Comparison of ENCODE assay signal across 8 cellular contexts in genomic region chr15:101126618-101127502, GRCh38.
DNase-seq lines count a peak whose midpoint lies in the region; ATAC-seq lines count a peak whose summit lies in the region.

No MANE protein-coding gene starts in this region.

- H3K27me3 Mint-ChIP-seq in activated CD4-positive, alpha-beta T cell treated with anti-CD3 and anti-CD28 coated beads, Interleukin-2, amount 10 ng/mL, durations not matched to agents 7 days and 5 days, result no peaks in the 10 kb centered on the region

- H3K36me3 Mint-ChIP-seq in activated CD4-positive, alpha-beta T cell treated with anti-CD3 and anti-CD28 coated beads, Interleukin-2, amount 10 ng/mL, durations not matched to agents 7 days and 5 days (ENCODE audit: low read depth), result peaks cover 39% of the 10 kb centered on the region

- DNase-seq in Daoy (ENCODE audit: low read depth), result peak; percentile 41
- peak; percentile 33 for DNase-seq in activated CD4-positive, alpha-beta T cell treated with anti-CD3 and anti-CD28 coated beads, Interleukin-2, amount 10 ng/mL, durations not matched to agents 7 days and 5 days
- no peak for DNase-seq in Right ventricle myocardium superior
- peak; percentile 7 for DNase-seq in stimulated activated CD4-positive, alpha-beta T cell treated with anti-CD3 and anti-CD28 coated beads, Interleukin-2, amount 100 ng/mL, for 4 hours (ENCODE audit: low read depth)
- DNase-seq in HuH-7.5 (ENCODE audit: low spot score), result no peak
- DNase-seq in T1000 (lab: John Stamatoyannopoulos, UW), result no peak

- POLR2A ChIA-PET in activated CD4-positive, alpha-beta T cell treated with anti-CD3 and anti-CD28 coated beads, Interleukin-2, amount 10 ng/mL, durations not matched to agents 7 days and 5 days (lab: Charles Lee), result interaction anchor here (0.5 to 0.8 kb wide), 2 partner anchors 13 to 165 kb away, joined by 3 to 5 read pairs; no protein-coding TSS in a partner anchor

- ATAC-seq in GM19467 (IDR thresholded peaks at IDR 0.05; ENCODE audit: unreplicated experiment), result peak; percentile 43
- ATAC-seq in HG03469 (IDR thresholded peaks at IDR 0.05; ENCODE audit: unreplicated experiment), result peak; percentile 21
- peak; percentile 45 for ATAC-seq in Right ventricle myocardium superior (ENCODE audit: poor library complexity)

- intact Hi-C loops in Right ventricle myocardium superior (cut with DNase I), result loop anchor here (10.0 kb wide), 1 partner anchor 128 kb away; the partner anchor contains the start of gene CHSY1

- peak overlapping the region; percentile 63 for H3K4me3 Mint-ChIP-seq in activated CD4-positive, alpha-beta T cell treated with anti-CD3 and anti-CD28 coated beads, Interleukin-2, amount 10 ng/mL, durations not matched to agents 7 days and 5 days

- peaks cover 23% of the 10 kb centered on the region for H3K9me3 Mint-ChIP-seq in activated CD4-positive, alpha-beta T cell treated with anti-CD3 and anti-CD28 coated beads, Interleukin-2, amount 10 ng/mL, durations not matched to agents 7 days and 5 days

- H3K27ac Mint-ChIP-seq in activated CD4-positive, alpha-beta T cell treated with anti-CD3 and anti-CD28 coated beads, Interleukin-2, amount 10 ng/mL, durations not matched to agents 7 days and 5 days, result peak overlapping the region; percentile 99

- peaks cover 76% of the 10 kb centered on the region for H3K4me1 Mint-ChIP-seq in activated CD4-positive, alpha-beta T cell treated with anti-CD3 and anti-CD28 coated beads, Interleukin-2, amount 10 ng/mL, durations not matched to agents 7 days and 5 days

- CTCF ChIA-PET in activated CD4-positive, alpha-beta T cell treated with anti-CD3 and anti-CD28 coated beads, Interleukin-2, amount 10 ng/mL, durations not matched to agents 7 days and 5 days (lab: Charles Lee), result interaction anchor here (0.6 to 1.9 kb wide), 9 partner anchors 10 to 113 kb away, joined by 3 to 6 read pairs (median 3); no protein-coding TSS in a partner anchor

Comparison
In these comparisons a context has a peak if more than half of its experiments do, and no peak if none do; other contexts are left out.
1. DNase-seq: peak in Daoy (single experiment), activated CD4-positive, alpha-beta T cell treated with anti-CD3 and anti-CD28 coated beads, Interleukin-2, amount 10 ng/mL, durations not matched to agents 7 days and 5 days (single experiment) and stimulated activated CD4-positive, alpha-beta T cell treated with anti-CD3 and anti-CD28 coated beads, Interleukin-2, amount 100 ng/mL, for 4 hours (single experiment); none in Right ventricle myocardium superior (single experiment), HuH-7.5 (single experiment) and T1000 (single experiment).
2. Peak in every context shown above with its lines, with median percentiles within 50 percentile points of each other: ATAC-seq.